In the genomic region with DNA sequence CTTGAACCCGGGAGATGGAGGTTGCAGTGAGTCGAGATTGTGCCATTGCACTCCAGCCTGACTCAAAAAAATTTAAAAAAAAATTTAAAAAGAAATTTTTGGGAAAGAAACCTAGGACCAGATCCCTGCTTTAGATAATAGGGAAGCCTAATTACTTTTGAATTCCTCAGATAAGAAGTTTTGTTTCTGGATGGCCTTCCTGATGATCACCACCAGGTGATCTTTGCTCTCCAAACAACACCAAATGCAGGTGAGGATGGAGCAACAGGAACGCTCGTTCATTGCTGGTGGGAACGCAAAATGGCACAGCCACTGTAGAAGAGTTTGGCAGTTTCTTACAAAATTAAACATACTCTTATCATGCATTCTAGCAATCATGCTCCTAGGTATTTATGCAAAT, we compare ENCODE assay signal across 25 cellular contexts.
"Had no signal": no experiment of that assay in that cellular context is flagged by ENCODE, and none has a peak within 500 bp of the region (broad histone marks: within the 10 kb centered on the region; RNA-seq: fewer than 3 reads in every experiment).

No MANE protein-coding gene starts in this region.

- DNase-seq: colonic mucosa; cortex of kidney; effector CD4-positive, alpha-beta T cell; effector memory CD4-positive, alpha-beta T cell; erythroblast; esophagus squamous epithelium; foreskin fibroblast; foreskin melanocyte; gastrocnemius medialis; glutamatergic neuron; head of caudate nucleus; heart right ventricle; hippocampal formation; left cardiac atrium; left lung; left ventricle myocardium superior; lower lobe of right lung; mesenchymal stem cell; midbrain had no signal

- ATAC-seq: esophagus mucosa, gastrocnemius medialis, heart right ventricle, left cardiac atrium, left lung, left ventricle myocardium superior, lower lobe of right lung had no signal

- H3K27ac Mint-ChIP-seq: dendritic cell treated with granulocyte-macrophage colony-stimulating factor and Interleukin-4, amounts not matched to agents 40 ng/mL and 50 ng/mL, for 4 days had no signal

- H3K4me1 ChIP-seq: colonic mucosa, gastrocnemius medialis, left lung had no signal

- H3K36me3 ChIP-seq: colonic mucosa, esophagus squamous epithelium, gastrocnemius medialis, heart right ventricle, left lung, lower lobe of right lung had no signal

- FAIRE-seq: endometrium, islet of Langerhans, keratinocyte had no signal

- H3K27me3 ChIP-seq: colonic mucosa, esophagus squamous epithelium, gastrocnemius medialis, heart right ventricle, left lung had no signal

- H3K4me3 Mint-ChIP-seq: dendritic cell treated with granulocyte-macrophage colony-stimulating factor and Interleukin-4, amounts not matched to agents 40 ng/mL and 50 ng/mL, for 4 days had no signal

- H3K9me3 ChIP-seq: colonic mucosa, esophagus squamous epithelium, gastrocnemius medialis, heart right ventricle, left lung, lower lobe of right lung had no signal

- H3K4me3 ChIP-seq: colonic mucosa, esophagus squamous epithelium, gastrocnemius medialis, heart right ventricle, left lung, lower lobe of right lung had no signal

- H3K27ac ChIP-seq: colonic mucosa, epithelial cell of prostate, esophagus squamous epithelium, gastrocnemius medialis, heart right ventricle, left lung, lower lobe of right lung had no signal

- H3K9me3 Mint-ChIP-seq: dendritic cell treated with granulocyte-macrophage colony-stimulating factor and Interleukin-4, amounts not matched to agents 40 ng/mL and 50 ng/mL, for 4 days had no signal
